In the genomic region with DNA sequence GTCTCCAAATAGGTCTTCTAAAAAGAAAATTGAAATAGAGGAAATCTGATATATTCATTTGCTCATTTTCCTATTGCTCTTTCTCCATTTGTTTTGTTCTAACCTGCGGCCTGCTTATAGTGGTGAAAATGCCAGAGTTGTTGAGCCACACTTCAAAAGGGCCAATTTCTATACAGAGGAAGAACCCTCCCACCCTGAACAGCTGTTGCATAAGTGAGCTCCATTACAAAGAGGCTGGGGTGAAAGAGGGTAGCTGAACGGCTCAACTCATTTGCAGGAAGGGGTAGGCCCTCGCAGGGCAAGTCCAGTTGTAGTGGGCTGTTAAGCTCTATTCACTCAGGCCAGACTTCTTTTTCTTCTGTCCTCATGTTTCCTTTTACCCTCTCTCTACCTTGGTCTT, we compare ENCODE assay signal across 1 cellular context.
TF ChIP-seq lines count a peak whose summit lies in the region.

No MANE protein-coding gene starts in this region.

TF ChIP-seq in HepG2, 621 proteins besides CTCF, POLR2A, EP300 and RAD21 (continued from another document):
- TF ChIP-seq, protein P1, sequence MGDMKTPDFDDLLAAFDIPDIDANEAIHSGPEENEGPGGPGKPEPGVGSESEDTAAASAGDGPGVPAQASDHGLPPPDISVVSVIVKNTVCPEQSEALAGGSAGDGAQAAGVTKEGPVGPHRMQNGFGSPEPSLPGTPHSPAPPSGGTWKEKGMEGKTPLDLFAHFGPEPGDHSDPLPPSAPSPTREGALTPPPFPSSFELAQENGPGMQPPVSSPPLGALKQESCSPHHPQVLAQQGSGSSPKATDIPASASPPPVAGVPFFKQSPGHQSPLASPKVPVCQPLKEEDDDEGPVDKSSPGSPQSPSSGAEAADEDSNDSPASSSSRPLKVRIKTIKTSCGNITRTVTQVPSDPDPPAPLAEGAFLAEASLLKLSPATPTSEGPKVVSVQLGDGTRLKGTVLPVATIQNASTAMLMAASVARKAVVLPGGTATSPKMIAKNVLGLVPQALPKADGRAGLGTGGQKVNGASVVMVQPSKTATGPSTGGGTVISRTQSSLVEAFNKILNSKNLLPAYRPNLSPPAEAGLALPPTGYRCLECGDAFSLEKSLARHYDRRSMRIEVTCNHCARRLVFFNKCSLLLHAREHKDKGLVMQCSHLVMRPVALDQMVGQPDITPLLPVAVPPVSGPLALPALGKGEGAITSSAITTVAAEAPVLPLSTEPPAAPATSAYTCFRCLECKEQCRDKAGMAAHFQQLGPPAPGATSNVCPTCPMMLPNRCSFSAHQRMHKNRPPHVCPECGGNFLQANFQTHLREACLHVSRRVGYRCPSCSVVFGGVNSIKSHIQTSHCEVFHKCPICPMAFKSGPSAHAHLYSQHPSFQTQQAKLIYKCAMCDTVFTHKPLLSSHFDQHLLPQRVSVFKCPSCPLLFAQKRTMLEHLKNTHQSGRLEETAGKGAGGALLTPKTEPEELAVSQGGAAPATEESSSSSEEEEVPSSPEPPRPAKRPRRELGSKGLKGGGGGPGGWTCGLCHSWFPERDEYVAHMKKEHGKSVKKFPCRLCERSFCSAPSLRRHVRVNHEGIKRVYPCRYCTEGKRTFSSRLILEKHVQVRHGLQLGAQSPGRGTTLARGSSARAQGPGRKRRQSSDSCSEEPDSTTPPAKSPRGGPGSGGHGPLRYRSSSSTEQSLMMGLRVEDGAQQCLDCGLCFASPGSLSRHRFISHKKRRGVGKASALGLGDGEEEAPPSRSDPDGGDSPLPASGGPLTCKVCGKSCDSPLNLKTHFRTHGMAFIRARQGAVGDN (CRISPR knock-in tag; IDR thresholded peaks at IDR 0.05), result no peak
- TF ChIP-seq GATAD2A (CRISPR knock-in tag; IDR thresholded peaks at IDR 0.05) (peak; percentile 56; the same call in 1 of the 2 replicates), SRSF9 (IDR thresholded peaks at IDR 0.05; ENCODE audit: borderline replicate concordance, insufficient read depth, low read depth, low read length, poor library complexity, severe bottlenecking) (no peak), ZNF768 (CRISPR knock-in tag; IDR thresholded peaks at IDR 0.05) (no peak), PHB2 (IDR thresholded peaks at IDR 0.05; ENCODE audit: partially characterized antibody) (no peak)
- TF ChIP-seq, protein P2, sequence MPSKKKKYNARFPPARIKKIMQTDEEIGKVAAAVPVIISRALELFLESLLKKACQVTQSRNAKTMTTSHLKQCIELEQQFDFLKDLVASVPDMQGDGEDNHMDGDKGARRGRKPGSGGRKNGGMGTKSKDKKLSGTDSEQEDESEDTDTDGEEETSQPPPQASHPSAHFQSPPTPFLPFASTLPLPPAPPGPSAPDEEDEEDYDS (CRISPR knock-in tag; IDR thresholded peaks at IDR 0.05), result no peak
- TF ChIP-seq, protein P3, sequence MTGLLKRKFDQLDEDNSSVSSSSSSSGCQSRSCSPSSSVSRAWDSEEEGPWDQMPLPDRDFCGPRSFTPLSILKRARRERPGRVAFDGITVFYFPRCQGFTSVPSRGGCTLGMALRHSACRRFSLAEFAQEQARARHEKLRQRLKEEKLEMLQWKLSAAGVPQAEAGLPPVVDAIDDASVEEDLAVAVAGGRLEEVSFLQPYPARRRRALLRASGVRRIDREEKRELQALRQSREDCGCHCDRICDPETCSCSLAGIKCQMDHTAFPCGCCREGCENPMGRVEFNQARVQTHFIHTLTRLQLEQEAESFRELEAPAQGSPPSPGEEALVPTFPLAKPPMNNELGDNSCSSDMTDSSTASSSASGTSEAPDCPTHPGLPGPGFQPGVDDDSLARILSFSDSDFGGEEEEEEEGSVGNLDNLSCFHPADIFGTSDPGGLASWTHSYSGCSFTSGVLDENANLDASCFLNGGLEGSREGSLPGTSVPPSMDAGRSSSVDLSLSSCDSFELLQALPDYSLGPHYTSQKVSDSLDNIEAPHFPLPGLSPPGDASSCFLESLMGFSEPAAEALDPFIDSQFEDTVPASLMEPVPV (CRISPR knock-in tag; IDR thresholded peaks at IDR 0.05), result no peak
- TF ChIP-seq, protein P4, sequence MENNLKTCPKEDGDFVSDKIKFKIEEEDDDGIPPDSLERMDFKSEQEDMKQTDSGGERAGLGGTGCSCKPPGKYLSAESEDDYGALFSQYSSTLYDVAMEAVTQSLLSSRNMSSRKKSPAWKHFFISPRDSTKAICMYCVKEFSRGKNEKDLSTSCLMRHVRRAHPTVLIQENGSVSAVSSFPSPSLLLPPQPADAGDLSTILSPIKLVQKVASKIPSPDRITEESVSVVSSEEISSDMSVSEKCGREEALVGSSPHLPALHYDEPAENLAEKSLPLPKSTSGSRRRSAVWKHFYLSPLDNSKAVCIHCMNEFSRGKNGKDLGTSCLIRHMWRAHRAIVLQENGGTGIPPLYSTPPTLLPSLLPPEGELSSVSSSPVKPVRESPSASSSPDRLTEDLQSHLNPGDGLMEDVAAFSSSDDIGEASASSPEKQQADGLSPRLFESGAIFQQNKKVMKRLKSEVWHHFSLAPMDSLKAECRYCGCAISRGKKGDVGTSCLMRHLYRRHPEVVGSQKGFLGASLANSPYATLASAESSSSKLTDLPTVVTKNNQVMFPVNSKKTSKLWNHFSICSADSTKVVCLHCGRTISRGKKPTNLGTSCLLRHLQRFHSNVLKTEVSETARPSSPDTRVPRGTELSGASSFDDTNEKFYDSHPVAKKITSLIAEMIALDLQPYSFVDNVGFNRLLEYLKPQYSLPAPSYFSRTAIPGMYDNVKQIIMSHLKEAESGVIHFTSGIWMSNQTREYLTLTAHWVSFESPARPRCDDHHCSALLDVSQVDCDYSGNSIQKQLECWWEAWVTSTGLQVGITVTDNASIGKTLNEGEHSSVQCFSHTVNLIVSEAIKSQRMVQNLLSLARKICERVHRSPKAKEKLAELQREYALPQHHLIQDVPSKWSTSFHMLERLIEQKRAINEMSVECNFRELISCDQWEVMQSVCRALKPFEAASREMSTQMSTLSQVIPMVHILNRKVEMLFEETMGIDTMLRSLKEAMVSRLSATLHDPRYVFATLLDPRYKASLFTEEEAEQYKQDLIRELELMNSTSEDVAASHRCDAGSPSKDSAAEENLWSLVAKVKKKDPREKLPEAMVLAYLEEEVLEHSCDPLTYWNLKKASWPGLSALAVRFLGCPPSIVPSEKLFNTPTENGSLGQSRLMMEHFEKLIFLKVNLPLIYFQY (CRISPR knock-in tag; IDR thresholded peaks at IDR 0.05; ENCODE audit: borderline replicate concordance), result no peak
- TF ChIP-seq, protein P5, sequence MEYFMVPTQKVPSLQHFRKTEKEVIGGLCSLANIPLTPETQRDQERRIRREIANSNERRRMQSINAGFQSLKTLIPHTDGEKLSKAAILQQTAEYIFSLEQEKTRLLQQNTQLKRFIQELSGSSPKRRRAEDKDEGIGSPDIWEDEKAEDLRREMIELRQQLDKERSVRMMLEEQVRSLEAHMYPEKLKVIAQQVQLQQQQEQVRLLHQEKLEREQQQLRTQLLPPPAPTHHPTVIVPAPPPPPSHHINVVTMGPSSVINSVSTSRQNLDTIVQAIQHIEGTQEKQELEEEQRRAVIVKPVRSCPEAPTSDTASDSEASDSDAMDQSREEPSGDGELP (IDR thresholded peaks at IDR 0.05; ENCODE audit: borderline replicate concordance, low read depth), result peak; percentile 62
- TF ChIP-seq, protein P6, sequence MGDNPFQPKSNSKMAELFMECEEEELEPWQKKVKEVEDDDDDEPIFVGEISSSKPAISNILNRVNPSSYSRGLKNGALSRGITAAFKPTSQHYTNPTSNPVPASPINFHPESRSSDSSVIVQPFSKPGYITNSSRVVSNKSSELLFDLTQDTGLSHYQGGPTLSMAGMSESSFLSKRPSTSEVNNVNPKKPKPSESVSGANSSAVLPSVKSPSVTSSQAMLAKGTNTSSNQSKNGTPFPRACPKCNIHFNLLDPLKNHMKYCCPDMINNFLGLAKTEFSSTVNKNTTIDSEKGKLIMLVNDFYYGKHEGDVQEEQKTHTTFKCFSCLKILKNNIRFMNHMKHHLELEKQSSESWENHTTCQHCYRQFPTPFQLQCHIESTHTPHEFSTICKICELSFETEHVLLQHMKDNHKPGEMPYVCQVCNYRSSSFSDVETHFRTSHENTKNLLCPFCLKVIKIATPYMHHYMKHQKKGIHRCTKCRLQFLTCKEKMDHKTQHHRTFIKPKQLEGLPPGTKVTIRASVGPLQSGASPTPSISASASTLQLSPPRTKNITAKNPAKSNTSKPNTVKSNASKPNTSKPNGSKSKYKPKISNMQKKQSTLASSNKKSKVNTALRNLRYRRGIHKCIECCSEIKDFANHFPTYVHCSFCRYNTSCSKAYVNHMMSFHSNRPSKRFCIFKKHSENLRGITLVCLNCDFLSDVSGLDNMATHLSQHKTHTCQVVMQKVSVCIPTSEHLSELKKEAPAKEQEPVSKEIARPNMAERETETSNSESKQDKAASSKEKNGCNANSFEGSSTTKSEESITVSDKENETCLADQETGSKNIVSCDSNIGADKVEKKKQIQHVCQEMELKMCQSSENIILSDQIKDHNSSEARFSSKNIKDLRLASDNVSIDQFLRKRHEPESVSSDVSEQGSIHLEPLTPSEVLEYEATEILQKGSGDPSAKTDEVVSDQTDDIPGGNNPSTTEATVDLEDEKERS (CRISPR knock-in tag; IDR thresholded peaks at IDR 0.05), result no peak
- TF ChIP-seq, protein P7, sequence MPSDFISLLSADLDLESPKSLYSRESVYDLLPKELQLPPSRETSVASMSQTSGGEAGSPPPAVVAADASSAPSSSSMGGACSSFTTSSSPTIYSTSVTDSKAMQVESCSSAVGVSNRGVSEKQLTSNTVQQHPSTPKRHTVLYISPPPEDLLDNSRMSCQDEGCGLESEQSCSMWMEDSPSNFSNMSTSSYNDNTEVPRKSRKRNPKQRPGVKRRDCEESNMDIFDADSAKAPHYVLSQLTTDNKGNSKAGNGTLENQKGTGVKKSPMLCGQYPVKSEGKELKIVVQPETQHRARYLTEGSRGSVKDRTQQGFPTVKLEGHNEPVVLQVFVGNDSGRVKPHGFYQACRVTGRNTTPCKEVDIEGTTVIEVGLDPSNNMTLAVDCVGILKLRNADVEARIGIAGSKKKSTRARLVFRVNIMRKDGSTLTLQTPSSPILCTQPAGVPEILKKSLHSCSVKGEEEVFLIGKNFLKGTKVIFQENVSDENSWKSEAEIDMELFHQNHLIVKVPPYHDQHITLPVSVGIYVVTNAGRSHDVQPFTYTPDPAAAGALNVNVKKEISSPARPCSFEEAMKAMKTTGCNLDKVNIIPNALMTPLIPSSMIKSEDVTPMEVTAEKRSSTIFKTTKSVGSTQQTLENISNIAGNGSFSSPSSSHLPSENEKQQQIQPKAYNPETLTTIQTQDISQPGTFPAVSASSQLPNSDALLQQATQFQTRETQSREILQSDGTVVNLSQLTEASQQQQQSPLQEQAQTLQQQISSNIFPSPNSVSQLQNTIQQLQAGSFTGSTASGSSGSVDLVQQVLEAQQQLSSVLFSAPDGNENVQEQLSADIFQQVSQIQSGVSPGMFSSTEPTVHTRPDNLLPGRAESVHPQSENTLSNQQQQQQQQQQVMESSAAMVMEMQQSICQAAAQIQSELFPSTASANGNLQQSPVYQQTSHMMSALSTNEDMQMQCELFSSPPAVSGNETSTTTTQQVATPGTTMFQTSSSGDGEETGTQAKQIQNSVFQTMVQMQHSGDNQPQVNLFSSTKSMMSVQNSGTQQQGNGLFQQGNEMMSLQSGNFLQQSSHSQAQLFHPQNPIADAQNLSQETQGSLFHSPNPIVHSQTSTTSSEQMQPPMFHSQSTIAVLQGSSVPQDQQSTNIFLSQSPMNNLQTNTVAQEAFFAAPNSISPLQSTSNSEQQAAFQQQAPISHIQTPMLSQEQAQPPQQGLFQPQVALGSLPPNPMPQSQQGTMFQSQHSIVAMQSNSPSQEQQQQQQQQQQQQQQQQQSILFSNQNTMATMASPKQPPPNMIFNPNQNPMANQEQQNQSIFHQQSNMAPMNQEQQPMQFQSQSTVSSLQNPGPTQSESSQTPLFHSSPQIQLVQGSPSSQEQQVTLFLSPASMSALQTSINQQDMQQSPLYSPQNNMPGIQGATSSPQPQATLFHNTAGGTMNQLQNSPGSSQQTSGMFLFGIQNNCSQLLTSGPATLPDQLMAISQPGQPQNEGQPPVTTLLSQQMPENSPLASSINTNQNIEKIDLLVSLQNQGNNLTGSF (CRISPR knock-in tag; IDR thresholded peaks at IDR 0.05), result no peak
